In genomic region chr15:20358066-20358780, GRCh38 we compare ENCODE assay signal across 13 cellular contexts.
DNase-seq lines count a peak whose midpoint lies in the region; ATAC-seq and TF ChIP-seq lines count a peak whose summit lies in the region.
"Had no signal": no experiment of that assay in that cellular context is flagged by ENCODE, and none has a peak within 500 bp of the region (broad histone marks: within the 10 kb centered on the region; RNA-seq: fewer than 3 reads in every experiment).

No MANE protein-coding gene starts in this region.

- peak; percentile 59 for DNase-seq in activated CD4-positive, alpha-beta T cell treated with anti-CD3 and anti-CD28 coated beads, Interleukin-2, amount 10 ng/mL, durations not matched to agents 24 days and 14 days
- no peak for DNase-seq in activated CD4-positive, alpha-beta T cell treated with anti-CD3 and anti-CD28 coated beads, Interleukin-2, amount 50 U/mL, for 4 hours
- DNase-seq in activated B cell treated with CpG ODN at 0.5 μM for 24 hours (peak; percentile 16), Kasumi-1 (lab: John Stamatoyannopoulos, UW) (no peak), caudate nucleus (lab: John Stamatoyannopoulos, UW) (no peak)
- DNase-seq in stimulated activated CD8-positive, alpha-beta memory T cell treated with anti-CD3 and anti-CD28 coated beads, Interleukin-4, amount 100 ng/mL, for 48 hours, result peak; percentile 25
- DNase-seq: activated CD8-positive, alpha-beta T cell treated with anti-CD3 and anti-CD28 coated beads for 36 hours; cortex of kidney; KBM-7; NCI-H1436 treated with DMSO at 0.1 percent for 48 hours; NCI-H524 had no signal

- H3K4me3 Mint-ChIP-seq in activated CD4-positive, alpha-beta T cell treated with anti-CD3 and anti-CD28 coated beads, Interleukin-2, amount 10 ng/mL, durations not matched to agents 24 days and 14 days, result no peak overlapping the region
- no peak overlapping the region for H3K4me3 Mint-ChIP-seq in activated B cell treated with CpG ODN at 0.5 μM for 24 hours
- H3K4me3 Mint-ChIP-seq in activated T-helper 17 cell treated with anti-CD3 and anti-CD28 coated beads, Interleukin-2, amount 50 U/mL, for 72 hours, result no peak overlapping the region
- H3K4me3 Mint-ChIP-seq: activated CD8-positive, alpha-beta T cell treated with anti-CD3 and anti-CD28 coated beads for 36 hours had no signal

- H3K27ac ChIP-seq in caudate nucleus (ENCODE audit: low read depth, low read length), result no peak overlapping the region

- intact Hi-C loops in activated CD4-positive, alpha-beta T cell treated with anti-CD3 and anti-CD28 coated beads, Interleukin-2, amount 10 ng/mL, durations not matched to agents 24 days and 14 days (cut with micrococcal nuclease), result no loop called here
- intact Hi-C loops in activated B cell treated with CpG ODN at 0.5 μM for 24 hours (cut with micrococcal nuclease), result no loop called here

- peaks cover 36% of the 10 kb centered on the region for H3K9me3 ChIP-seq in iPS-18c (ENCODE audit: control insufficient read depth, insufficient read depth, low read length)

- no peak overlapping the region for H3K27ac Mint-ChIP-seq in activated CD4-positive, alpha-beta T cell treated with anti-CD3 and anti-CD28 coated beads, Interleukin-2, amount 10 ng/mL, durations not matched to agents 24 days and 14 days
- no peak overlapping the region for H3K27ac Mint-ChIP-seq in activated B cell treated with CpG ODN at 0.5 μM for 24 hours
- no peak overlapping the region for H3K27ac Mint-ChIP-seq in activated T-helper 17 cell treated with anti-CD3 and anti-CD28 coated beads, Interleukin-2, amount 50 U/mL, for 72 hours
- H3K27ac Mint-ChIP-seq: activated CD8-positive, alpha-beta T cell treated with anti-CD3 and anti-CD28 coated beads for 36 hours had no signal

- POLR2A ChIA-PET in activated B cell treated with CpG ODN at 0.5 μM for 24 hours (lab: Charles Lee), result no interaction called here

- no peaks in the 10 kb centered on the region for H3K27me3 Mint-ChIP-seq in activated CD4-positive, alpha-beta T cell treated with anti-CD3 and anti-CD28 coated beads, Interleukin-2, amount 10 ng/mL, durations not matched to agents 24 days and 14 days
- H3K27me3 Mint-ChIP-seq in activated B cell treated with CpG ODN at 0.5 μM for 24 hours, result peaks cover 3% of the 10 kb centered on the region
- H3K27me3 Mint-ChIP-seq in activated T-helper 17 cell treated with anti-CD3 and anti-CD28 coated beads, Interleukin-2, amount 50 U/mL, for 72 hours, result no peaks in the 10 kb centered on the region
- H3K27me3 Mint-ChIP-seq: activated CD8-positive, alpha-beta T cell treated with anti-CD3 and anti-CD28 coated beads for 36 hours had no signal

- peaks cover 4% of the 10 kb centered on the region for H3K4me1 Mint-ChIP-seq in activated CD4-positive, alpha-beta T cell treated with anti-CD3 and anti-CD28 coated beads, Interleukin-2, amount 10 ng/mL, durations not matched to agents 24 days and 14 days
- H3K4me1 Mint-ChIP-seq in activated B cell treated with CpG ODN at 0.5 μM for 24 hours, result peaks cover 4% of the 10 kb centered on the region
- H3K4me1 Mint-ChIP-seq in activated T-helper 17 cell treated with anti-CD3 and anti-CD28 coated beads, Interleukin-2, amount 50 U/mL, for 72 hours, result no peaks in the 10 kb centered on the region

- H3K4me3 ChIP-seq in iPS-18c (ENCODE audit: insufficient read depth, low read depth, low read length), result peak overlapping the region; percentile 4; the same call in 1 of the 2 replicates

- CTCF ChIA-PET in activated B cell treated with CpG ODN at 0.5 μM for 24 hours (lab: Charles Lee), result interaction anchor here (1.3 kb wide), 1 partner anchor 9 kb away, joined by 4 read pairs; no protein-coding TSS in a partner anchor

- no peak for ATAC-seq in activated B cell treated with CpG ODN at 0.5 μM for 24 hours (ENCODE audit: low read depth)
- no peak for ATAC-seq in activated T-helper 17 cell treated with anti-CD3 and anti-CD28 coated beads, Interleukin-2, amount 50 U/mL, for 72 hours (replicated peaks)
- ATAC-seq: activated CD8-positive, alpha-beta T cell treated with anti-CD3 and anti-CD28 coated beads for 36 hours had no signal

- H3K36me3 Mint-ChIP-seq in activated CD4-positive, alpha-beta T cell treated with anti-CD3 and anti-CD28 coated beads, Interleukin-2, amount 10 ng/mL, durations not matched to agents 24 days and 14 days (ENCODE audit: low read depth), result no peaks in the 10 kb centered on the region
- no peaks in the 10 kb centered on the region for H3K36me3 Mint-ChIP-seq in activated B cell treated with CpG ODN at 0.5 μM for 24 hours (ENCODE audit: low read depth)
- no peaks in the 10 kb centered on the region for H3K36me3 Mint-ChIP-seq in activated T-helper 17 cell treated with anti-CD3 and anti-CD28 coated beads, Interleukin-2, amount 50 U/mL, for 72 hours (ENCODE audit: low read depth)

- no peak for TF ChIP-seq CTCF in activated B cell treated with CpG ODN at 0.5 μM for 24 hours (IDR thresholded peaks at IDR 0.05)

- H3K9me3 Mint-ChIP-seq in activated CD4-positive, alpha-beta T cell treated with anti-CD3 and anti-CD28 coated beads, Interleukin-2, amount 10 ng/mL, durations not matched to agents 24 days and 14 days, result no peaks in the 10 kb centered on the region
- no peaks in the 10 kb centered on the region for H3K9me3 Mint-ChIP-seq in activated B cell treated with CpG ODN at 0.5 μM for 24 hours
- H3K9me3 Mint-ChIP-seq in activated T-helper 17 cell treated with anti-CD3 and anti-CD28 coated beads, Interleukin-2, amount 50 U/mL, for 72 hours, result no peaks in the 10 kb centered on the region
- H3K9me3 Mint-ChIP-seq: activated CD8-positive, alpha-beta T cell treated with anti-CD3 and anti-CD28 coated beads for 36 hours had no signal

Comparison
In these comparisons a context has a peak if more than half of its experiments do, and no peak if none do; other contexts are left out.
1. DNase-seq: peak in activated CD4-positive, alpha-beta T cell treated with anti-CD3 and anti-CD28 coated beads, Interleukin-2, amount 10 ng/mL, durations not matched to agents 24 days and 14 days (single experiment), activated B cell treated with CpG ODN at 0.5 μM for 24 hours (single experiment) and stimulated activated CD8-positive, alpha-beta memory T cell treated with anti-CD3 and anti-CD28 coated beads, Interleukin-4, amount 100 ng/mL, for 48 hours (single experiment); none in activated CD4-positive, alpha-beta T cell treated with anti-CD3 and anti-CD28 coated beads, Interleukin-2, amount 50 U/mL, for 4 hours (0 of 2), Kasumi-1 (0 of 2) and caudate nucleus (0 of 61).